23 cellular contexts compared by ENCODE assay signal in the genomic region with DNA sequence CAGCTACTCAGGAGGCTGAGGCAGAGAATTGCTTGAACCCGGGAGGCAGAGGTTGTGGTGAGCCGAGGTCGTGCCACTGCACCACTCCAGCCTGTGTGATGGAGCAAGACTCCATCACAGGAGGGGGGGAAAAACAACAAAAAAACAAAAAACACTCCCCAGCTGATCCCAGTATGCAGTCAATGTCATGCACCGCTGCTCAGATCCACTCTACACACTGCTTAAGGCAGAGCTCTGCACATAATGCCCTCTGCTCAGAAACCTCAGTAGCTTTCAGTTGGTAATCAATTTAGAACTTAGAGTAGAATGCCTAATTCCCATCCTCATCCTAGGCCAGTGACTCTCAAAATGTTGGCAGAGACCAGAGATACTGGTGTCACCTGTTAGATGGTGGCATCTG. TPM values are rescaled to one million over a fixed set of nuclear protein-coding genes. Genes with fewer than 3 reads are reported as not detected.
DNase-seq lines count a peak whose midpoint lies in the region; ATAC-seq, FAIRE-seq and TF ChIP-seq lines count a peak whose summit lies in the region.
"Had no signal": no experiment of that assay in that cellular context is flagged by ENCODE, and none has a peak within 500 bp of the region (broad histone marks: within the 10 kb centered on the region; RNA-seq: fewer than 3 reads in every experiment).

No MANE protein-coding gene starts in this region.

- DNase-seq in activated naive CD4-positive, alpha-beta T cell treated with anti-CD3 and anti-CD28 coated beads for 36 hours, result no peak
- no peak for DNase-seq in activated naive CD4-positive, alpha-beta T cell treated with anti-CD3 and anti-CD28 coated beads, Interleukin-2, amount 50 U/mL, for 16 hours
- DNase-seq in GM12891 (ENCODE audit: insufficient read length, low spot score) (no peak), ACHN (no peak), mucosa of gallbladder (ENCODE audit: low spot score) (no peak)
- DNase-seq in activated CD4-positive, alpha-beta memory T cell treated with anti-CD3 and anti-CD28 coated beads, Interleukin-2, amount 10 ng/mL, durations not matched to agents 7 days and 5 days, result no peak
- DNase-seq in stimulated activated effector memory CD8-positive, alpha-beta T cell treated with anti-CD3 and anti-CD28 coated beads, Interleukin-12 subunit alpha, Interleukin-12 subunit beta, amount 100 ng/mL, for 72 hours (ENCODE audit: low spot score in 2 of 2), result no peak
- DNase-seq: activated CD4-positive, CD25-positive, alpha-beta regulatory T cell treated with anti-CD3 and anti-CD28 coated beads, Interleukin-2, amount 50 U/mL, for 72 hours; activated effector memory CD4-positive, alpha-beta T cell treated with Interleukin-2 at 50 U/mL for 16 hours; CD4-positive, alpha-beta memory T cell; cerebellar nuclear complex; islet precursor cell; left ventricle myocardium inferior; NCI-H1694 treated with DMSO at 0.1 percent for 48 hours; NCI-H526 treated with DMSO at 0.1 percent for 48 hours; Peyer's patch; SHP77 treated with DMSO at 0.1 percent for 48 hours; stimulated activated CD4-positive, alpha-beta T cell treated with anti-CD3 and anti-CD28 coated beads, Interleukin-15, amount 100 ng/mL, for 24 hours; stimulated activated naive CD4-positive, alpha-beta T cell treated with Interleukin-2 at 50 U/mL for 16 hours had no signal

- no peak for ATAC-seq in stimulated activated effector memory CD8-positive, alpha-beta T cell treated with anti-CD3 and anti-CD28 coated beads, Interleukin-12 subunit alpha, Interleukin-12 subunit beta, amount 100 ng/mL, for 72 hours

- POLR2A ChIA-PET in activated CD4-positive, alpha-beta memory T cell treated with anti-CD3 and anti-CD28 coated beads, Interleukin-2, amount 10 ng/mL, durations not matched to agents 7 days and 5 days (lab: Charles Lee), result interaction anchor here (0.9 to 3.6 kb wide), 4 partner anchors 15 to 119 kb away, joined by 3 to 22 read pairs (median 8); a partner anchor contains a TSS

- H3K36me3 Mint-ChIP-seq in activated naive CD4-positive, alpha-beta T cell treated with anti-CD3 and anti-CD28 coated beads for 36 hours (ENCODE audit: low read depth), result peaks cover 58% of the 10 kb centered on the region
- H3K36me3 Mint-ChIP-seq in activated CD4-positive, alpha-beta memory T cell treated with anti-CD3 and anti-CD28 coated beads, Interleukin-2, amount 10 ng/mL, durations not matched to agents 7 days and 5 days (ENCODE audit: low read depth), result peaks cover 83% of the 10 kb centered on the region
- H3K36me3 Mint-ChIP-seq in stimulated activated effector memory CD8-positive, alpha-beta T cell treated with anti-CD3 and anti-CD28 coated beads, Interleukin-12 subunit alpha, Interleukin-12 subunit beta, amount 100 ng/mL, for 72 hours, result peaks cover 100% of the 10 kb centered on the region

- TF ChIP-seq POLR2A in GM12891 (IDR thresholded peaks at IDR 0.05; ENCODE audit: low read depth, low read length), result no peak

- in situ Hi-C loops in ACHN (cut with HindIII; ENCODE audit: low pct_ligation_motif_present, low pct_unique_long_range_greater_than_20kb, low sequenced_read_pairs), result no loop called here

- H3K27ac Mint-ChIP-seq in activated naive CD4-positive, alpha-beta T cell treated with anti-CD3 and anti-CD28 coated beads for 36 hours, result peak overlapping the region; percentile 76
- peak overlapping the region; percentile 90 for H3K27ac Mint-ChIP-seq in activated CD4-positive, alpha-beta memory T cell treated with anti-CD3 and anti-CD28 coated beads, Interleukin-2, amount 10 ng/mL, durations not matched to agents 7 days and 5 days
- H3K27ac Mint-ChIP-seq in stimulated activated effector memory CD8-positive, alpha-beta T cell treated with anti-CD3 and anti-CD28 coated beads, Interleukin-12 subunit alpha, Interleukin-12 subunit beta, amount 100 ng/mL, for 72 hours, result peak overlapping the region; percentile 99

- peaks cover 42% of the 10 kb centered on the region for H3K4me1 Mint-ChIP-seq in activated naive CD4-positive, alpha-beta T cell treated with anti-CD3 and anti-CD28 coated beads for 36 hours (ENCODE audit: low read depth)
- peaks cover 86% of the 10 kb centered on the region for H3K4me1 Mint-ChIP-seq in activated CD4-positive, alpha-beta memory T cell treated with anti-CD3 and anti-CD28 coated beads, Interleukin-2, amount 10 ng/mL, durations not matched to agents 7 days and 5 days
- H3K4me1 Mint-ChIP-seq in stimulated activated effector memory CD8-positive, alpha-beta T cell treated with anti-CD3 and anti-CD28 coated beads, Interleukin-12 subunit alpha, Interleukin-12 subunit beta, amount 100 ng/mL, for 72 hours, result peaks cover 62% of the 10 kb centered on the region

- intact Hi-C loops in activated naive CD4-positive, alpha-beta T cell treated with anti-CD3 and anti-CD28 coated beads for 36 hours (cut with micrococcal nuclease), result loop anchor here (2.0 kb wide), 1 partner anchor 359 kb away; a partner anchor contains a TSS

- no peak overlapping the region for H3K4me3 Mint-ChIP-seq in activated naive CD4-positive, alpha-beta T cell treated with anti-CD3 and anti-CD28 coated beads for 36 hours
- H3K4me3 Mint-ChIP-seq in activated CD4-positive, alpha-beta memory T cell treated with anti-CD3 and anti-CD28 coated beads, Interleukin-2, amount 10 ng/mL, durations not matched to agents 7 days and 5 days, result no peak overlapping the region
- peak overlapping the region; percentile 62 for H3K4me3 Mint-ChIP-seq in stimulated activated effector memory CD8-positive, alpha-beta T cell treated with anti-CD3 and anti-CD28 coated beads, Interleukin-12 subunit alpha, Interleukin-12 subunit beta, amount 100 ng/mL, for 72 hours
- H3K4me3 Mint-ChIP-seq: CD4-positive, alpha-beta memory T cell had no signal

- H3K9me3 Mint-ChIP-seq in activated naive CD4-positive, alpha-beta T cell treated with anti-CD3 and anti-CD28 coated beads for 36 hours, result no peaks in the 10 kb centered on the region
- no peaks in the 10 kb centered on the region for H3K9me3 Mint-ChIP-seq in activated CD4-positive, alpha-beta memory T cell treated with anti-CD3 and anti-CD28 coated beads, Interleukin-2, amount 10 ng/mL, durations not matched to agents 7 days and 5 days
- no peaks in the 10 kb centered on the region for H3K9me3 Mint-ChIP-seq in stimulated activated effector memory CD8-positive, alpha-beta T cell treated with anti-CD3 and anti-CD28 coated beads, Interleukin-12 subunit alpha, Interleukin-12 subunit beta, amount 100 ng/mL, for 72 hours
- H3K9me3 Mint-ChIP-seq: CD4-positive, alpha-beta memory T cell had no signal

- peak; percentile 16 for FAIRE-seq in GM12891 (lab: Jason Lieb, UNC)
- FAIRE-seq: endothelial cell of umbilical vein, GM18507, H54, urothelium cell line had no signal

- CTCF ChIA-PET in activated naive CD4-positive, alpha-beta T cell treated with anti-CD3 and anti-CD28 coated beads for 36 hours (lab: Charles Lee), result interaction anchor here (1.1 kb wide), 1 partner anchor 141 kb away, joined by 3 read pairs; no protein-coding TSS in a partner anchor
- CTCF ChIA-PET in activated CD4-positive, alpha-beta memory T cell treated with anti-CD3 and anti-CD28 coated beads, Interleukin-2, amount 10 ng/mL, durations not matched to agents 7 days and 5 days (lab: Charles Lee), result interaction anchor here (1.6 to 2.0 kb wide), 2 partner anchors 10 to 120 kb away, joined by 4 to 8 read pairs; a partner anchor contains a TSS

- no peaks in the 10 kb centered on the region for H3K27me3 Mint-ChIP-seq in activated naive CD4-positive, alpha-beta T cell treated with anti-CD3 and anti-CD28 coated beads for 36 hours (ENCODE audit: low read depth)
- no peaks in the 10 kb centered on the region for H3K27me3 Mint-ChIP-seq in activated CD4-positive, alpha-beta memory T cell treated with anti-CD3 and anti-CD28 coated beads, Interleukin-2, amount 10 ng/mL, durations not matched to agents 7 days and 5 days
- H3K27me3 Mint-ChIP-seq: CD4-positive, alpha-beta memory T cell had no signal

TF ChIP-seq in GM12891, 5 proteins besides CTCF, POLR2A, EP300 and RAD21:
- TF ChIP-seq PAX5 (IDR thresholded peaks at IDR 0.05; ENCODE audit: insufficient read depth, low read length, severe bottlenecking), result peak; percentile 57
- no peak; the same call in 1 of the 2 replicates for TF ChIP-seq POLR2AphosphoS5 (IDR thresholded peaks at IDR 0.05; ENCODE audit: low read depth, low read length)
TF ChIP-seq in GM12891: peak in this region for 1.

RNA-seq across cellular contexts. Expression of a gene that starts 43.9 kb away (rescaled TPM):
- 10 to 100 TPM; 14.5 to 16.0 TPM for total RNA-seq in activated naive CD4-positive, alpha-beta T cell treated with anti-CD3 and anti-CD28 coated beads for 36 hours
- polyA plus RNA-seq in GM12891 (2012; ENCODE audit: low read depth, missing spikeins), result 12.6 TPM
- total RNA-seq in activated CD4-positive, alpha-beta memory T cell treated with anti-CD3 and anti-CD28 coated beads, Interleukin-2, amount 10 ng/mL, durations not matched to agents 7 days and 5 days, result 10 to 100 TPM; 10.7 to 12.9 TPM
- 4.1 TPM for total RNA-seq in mucosa of gallbladder
